In genomic region chr3:58651268-58651667, GRCh38 we compare ENCODE assay signal across 28 cellular contexts. TPM values are rescaled to one million over a fixed set of nuclear protein-coding genes. Genes with fewer than 3 reads are reported as not detected.
"Had no signal": no experiment of that assay in that cellular context is flagged by ENCODE, and none has a peak within 500 bp of the region (broad histone marks: within the 10 kb centered on the region; RNA-seq: fewer than 3 reads in every experiment).

No MANE protein-coding gene starts in this region.

- FAIRE-seq: bronchial epithelial cell, colon had no signal

- H3K27ac ChIP-seq: dorsolateral prefrontal cortex, heart left ventricle, neural progenitor cell, right lobe of liver, thoracic aorta, uterus had no signal

- H3K9ac ChIP-seq: neural progenitor cell had no signal

- H3K4me1 Mint-ChIP-seq: activated CD4-positive, alpha-beta memory T cell treated with anti-CD3 and anti-CD28 coated beads, Interleukin-2, amount 10 ng/mL, durations not matched to agents 7 days and 5 days; activated CD4-positive, alpha-beta T cell treated with anti-CD3 and anti-CD28 coated beads, Interleukin-2, amount 10 ng/mL, durations not matched to agents 7 days and 5 days; activated naive CD4-positive, alpha-beta T cell treated with anti-CD3 and anti-CD28 coated beads, Interleukin-2, amount 50 U/mL, for 24 hours; activated naive CD8-positive, alpha-beta T cell treated with anti-CD3 and anti-CD28 coated beads, Interleukin-2, amount 50 U/mL, for 24 hours; immature natural killer cell; memory B cell; natural killer cell; neural progenitor cell; T-helper 17 cell had no signal

- H3K4me3 Mint-ChIP-seq: activated CD4-positive, alpha-beta memory T cell treated with anti-CD3 and anti-CD28 coated beads, Interleukin-2, amount 10 ng/mL, durations not matched to agents 7 days and 5 days; activated CD4-positive, alpha-beta T cell treated with anti-CD3 and anti-CD28 coated beads, Interleukin-2, amount 10 ng/mL, durations not matched to agents 7 days and 5 days; activated naive CD4-positive, alpha-beta T cell treated with anti-CD3 and anti-CD28 coated beads, Interleukin-2, amount 50 U/mL, for 24 hours; activated naive CD8-positive, alpha-beta T cell treated with anti-CD3 and anti-CD28 coated beads, Interleukin-2, amount 50 U/mL, for 24 hours; activated T-cell treated with anti-CD3 and anti-CD28 coated beads, Interleukin-2, amount 50 U/mL, for 4 hours; immature natural killer cell; memory B cell; natural killer cell; neural progenitor cell; stimulated activated naive CD8-positive, alpha-beta T cell treated with anti-CD3 and anti-CD28 coated beads, Interleukin-15, Interleukin-2, amounts not matched to agents 100 ng/mL and 50 ng/mL, for 24 hours; T-helper 17 cell; type B pancreatic cell had no signal

- H3K9me3 ChIP-seq: heart left ventricle, right lobe of liver, thoracic aorta, uterus had no signal

- H3K4me1 ChIP-seq: heart left ventricle, neural progenitor cell, right lobe of liver, uterus had no signal

- H3K4me3 ChIP-seq: dorsolateral prefrontal cortex, heart left ventricle, neural progenitor cell, right lobe of liver, thoracic aorta, uterus had no signal

- H3K27me3 ChIP-seq: neural progenitor cell, right lobe of liver, uterus had no signal

- H3K9me3 Mint-ChIP-seq: activated CD4-positive, alpha-beta memory T cell treated with anti-CD3 and anti-CD28 coated beads, Interleukin-2, amount 10 ng/mL, durations not matched to agents 7 days and 5 days; activated CD4-positive, alpha-beta T cell treated with anti-CD3 and anti-CD28 coated beads, Interleukin-2, amount 10 ng/mL, durations not matched to agents 7 days and 5 days; activated naive CD4-positive, alpha-beta T cell treated with anti-CD3 and anti-CD28 coated beads, Interleukin-2, amount 50 U/mL, for 24 hours; activated naive CD8-positive, alpha-beta T cell treated with anti-CD3 and anti-CD28 coated beads, Interleukin-2, amount 50 U/mL, for 24 hours; activated T-cell treated with anti-CD3 and anti-CD28 coated beads, Interleukin-2, amount 50 U/mL, for 4 hours; activated T-helper 2 cell treated with anti-CD3 and anti-CD28 coated beads, Interferon-gamma antibody, Interleukin-2, Interleukin-4, amounts not matched to agents 10 μg/mL and 5 μg/mL and 100 μg/mL, durations not matched to agents 14 hours and 24 hours and 36 hours; stimulated activated naive CD8-positive, alpha-beta T cell treated with anti-CD3 and anti-CD28 coated beads, Interleukin-15, Interleukin-2, amounts not matched to agents 100 ng/mL and 50 ng/mL, for 24 hours had no signal

- ATAC-seq: activated naive CD8-positive, alpha-beta T cell treated with anti-CD3 and anti-CD28 coated beads, Interleukin-2, amount 50 U/mL, for 24 hours; activated T-cell treated with anti-CD3 and anti-CD28 coated beads, Interleukin-2, amount 50 U/mL, for 4 hours; natural killer cell; T-helper 17 cell had no signal

- H3K36me3 ChIP-seq: heart left ventricle, neural progenitor cell, right lobe of liver, thoracic aorta, uterus had no signal

- H3K27ac Mint-ChIP-seq: activated CD4-positive, alpha-beta memory T cell treated with anti-CD3 and anti-CD28 coated beads, Interleukin-2, amount 10 ng/mL, durations not matched to agents 7 days and 5 days; activated CD4-positive, alpha-beta T cell treated with anti-CD3 and anti-CD28 coated beads, Interleukin-2, amount 10 ng/mL, durations not matched to agents 7 days and 5 days; activated naive CD4-positive, alpha-beta T cell treated with anti-CD3 and anti-CD28 coated beads, Interleukin-2, amount 50 U/mL, for 24 hours; activated naive CD8-positive, alpha-beta T cell treated with anti-CD3 and anti-CD28 coated beads, Interleukin-2, amount 50 U/mL, for 24 hours; activated T-helper 2 cell treated with anti-CD3 and anti-CD28 coated beads, Interferon-gamma antibody, Interleukin-2, Interleukin-4, amounts not matched to agents 10 μg/mL and 5 μg/mL and 100 μg/mL, durations not matched to agents 14 hours and 24 hours and 36 hours; immature natural killer cell; memory B cell; natural killer cell; neural progenitor cell; stimulated activated naive CD8-positive, alpha-beta T cell treated with anti-CD3 and anti-CD28 coated beads, Interleukin-15, Interleukin-2, amounts not matched to agents 100 ng/mL and 50 ng/mL, for 24 hours; T-helper 17 cell; type B pancreatic cell had no signal

- H3K36me3 Mint-ChIP-seq: activated naive CD4-positive, alpha-beta T cell treated with anti-CD3 and anti-CD28 coated beads, Interleukin-2, amount 50 U/mL, for 24 hours; immature natural killer cell; memory B cell; natural killer cell had no signal

- H2AFZ ChIP-seq: neural progenitor cell had no signal

- DNase-seq: activated CD4-positive, alpha-beta memory T cell treated with anti-CD3 and anti-CD28 coated beads, Interleukin-2, amount 10 ng/mL, durations not matched to agents 7 days and 5 days; activated CD4-positive, alpha-beta T cell treated with anti-CD3 and anti-CD28 coated beads, Interleukin-2, amount 10 ng/mL, durations not matched to agents 7 days and 5 days; activated CD4-positive, CD25-positive, alpha-beta regulatory T cell treated with anti-CD3 and anti-CD28 coated beads, Interleukin-2, amount 50 U/mL, for 72 hours; activated naive CD8-positive, alpha-beta T cell treated with anti-CD3 and anti-CD28 coated beads, Interleukin-2, amount 50 U/mL, for 24 hours; activated T-cell treated with anti-CD3 and anti-CD28 coated beads, Interleukin-2, amount 50 U/mL, for 4 hours; amygdala; dorsolateral prefrontal cortex; effector memory CD4-positive, alpha-beta T cell; heart left ventricle; hypothalamus; immature natural killer cell; natural killer cell; occipital lobe; posterior cingulate gyrus; right lobe of liver; stimulated activated CD4-positive, alpha-beta T cell treated with anti-CD3 and anti-CD28 coated beads, Interleukin-4, amount 100 ng/mL, for 1 hour; T-helper 17 cell; T1000; uterus had no signal

- H3K4me2 ChIP-seq: neural progenitor cell had no signal

- H3K27me3 Mint-ChIP-seq: activated CD4-positive, alpha-beta T cell treated with anti-CD3 and anti-CD28 coated beads, Interleukin-2, amount 10 ng/mL, durations not matched to agents 7 days and 5 days had no signal

RNA-seq across cellular contexts. Expression of gene FAM3D, which starts 15.3 kb away (rescaled TPM):
- polyA plus RNA-seq: immature natural killer cell had no signal
